11 cellular contexts compared by ENCODE assay signal in genomic region chr1:174157157-174157806, GRCh38. TPM values are rescaled to one million over a fixed set of nuclear protein-coding genes. Genes with fewer than 3 reads are reported as not detected.
DNase-seq lines count a peak whose midpoint lies in the region; ATAC-seq and TF ChIP-seq lines count a peak whose summit lies in the region.
"Had no signal": no experiment of that assay in that cellular context is flagged by ENCODE, and none has a peak within 500 bp of the region (broad histone marks: within the 10 kb centered on the region; RNA-seq: fewer than 3 reads in every experiment).

No MANE protein-coding gene starts in this region.

- no peak overlapping the region for H3K27ac ChIP-seq in neural progenitor cell

- H2AFZ ChIP-seq in neural progenitor cell (replicated peaks) = no peak overlapping the region

- H4K20me1 ChIP-seq in neural progenitor cell (ENCODE audit: low read depth) = peaks cover 3% of the 10 kb centered on the region

- H3K27me3 Mint-ChIP-seq in neural progenitor cell (ENCODE audit: insufficient read depth, low read depth) = peaks cover 3% of the 10 kb centered on the region

- H3F3A ChIP-seq in neural progenitor cell (ENCODE audit: low read depth) = peaks cover 21% of the 10 kb centered on the region

- DNase-seq in astrocyte of the cerebellum (ENCODE audit: low read depth) (peak; percentile 16), G401 (ENCODE audit: low spot score) (no peak), neural progenitor cell (ENCODE audit: low spot score) (no peak), NCI-H446 treated with DMSO at 0.1 percent for 48 hours (lab: John Stamatoyannopoulos, UW) (no peak), NCI-H82 treated with DMSO at 0.1 percent for 48 hours (lab: John Stamatoyannopoulos, UW; ENCODE audit: unreplicated experiment) (no peak)
- DNase-seq: activated gamma-delta T cell, hypothalamus, NCI-H510A treated with DMSO at 0.1 percent for 48 hours had no signal

- peaks cover 17% of the 10 kb centered on the region for H3K4me1 Mint-ChIP-seq in neural progenitor cell

- no peak overlapping the region for H3K4me2 ChIP-seq in neural progenitor cell

- no peak overlapping the region for H3K4me3 ChIP-seq in astrocyte of the cerebellum (ENCODE audit: low read depth, low read length)
- no peak overlapping the region for H3K4me3 ChIP-seq in neural progenitor cell

- H3K27me3 ChIP-seq in neural progenitor cell = peaks cover 15% of the 10 kb centered on the region

- ATAC-seq in GM18499 (IDR thresholded peaks at IDR 0.05; ENCODE audit: insufficient read depth, unreplicated experiment) (peak; percentile 34), GM21381 (IDR thresholded peaks at IDR 0.05; ENCODE audit: unreplicated experiment) (peak; percentile 42), HG03442 (IDR thresholded peaks at IDR 0.05; ENCODE audit: unreplicated experiment) (peak; percentile 46)

- TF ChIP-seq CTCF in astrocyte of the cerebellum (IDR thresholded peaks at IDR 0.05; ENCODE audit: low read depth, low read length, missing control alignments) (no peak), neural progenitor cell (IDR thresholded peaks at IDR 0.05) (no peak)

- in situ Hi-C loops in astrocyte of the cerebellum (cut with HindIII; ENCODE audit: low sequenced_read_pairs) = no loop called here
- in situ Hi-C loops in G401 (cut with HindIII; ENCODE audit: low sequenced_read_pairs) = no loop called here

- H3K79me2 ChIP-seq in neural progenitor cell (ENCODE audit: low read depth) = peaks cover 6% of the 10 kb centered on the region

- no peak overlapping the region for H3K4me3 Mint-ChIP-seq in neural progenitor cell

- H3K4me1 ChIP-seq in neural progenitor cell = peaks cover 7% of the 10 kb centered on the region

- no peak overlapping the region for H3K27ac Mint-ChIP-seq in neural progenitor cell

- no peaks in the 10 kb centered on the region for H3K9me3 ChIP-seq in neural progenitor cell (ENCODE audit: low read depth)

- no peaks in the 10 kb centered on the region for H3K9me3 Mint-ChIP-seq in neural progenitor cell

- H3K36me3 ChIP-seq in neural progenitor cell = no peaks in the 10 kb centered on the region

- H3K9ac ChIP-seq in neural progenitor cell = no peak overlapping the region

- peaks cover 1% of the 10 kb centered on the region for H3K36me3 Mint-ChIP-seq in neural progenitor cell

RNA-seq across cellular contexts. Expression of gene RABGAP1L, which starts 2.0 kb away (rescaled TPM):
- total RNA-seq in G401 (2014; rRNA removed; shearing (Covaris generic)) = 17.0 and 23.3 TPM in 2 replicates
- total RNA-seq in neural progenitor cell (ENCODE audit: low replicate concordance) = 23.5 and 46.0 TPM in 2 replicates
